In the genomic region with DNA sequence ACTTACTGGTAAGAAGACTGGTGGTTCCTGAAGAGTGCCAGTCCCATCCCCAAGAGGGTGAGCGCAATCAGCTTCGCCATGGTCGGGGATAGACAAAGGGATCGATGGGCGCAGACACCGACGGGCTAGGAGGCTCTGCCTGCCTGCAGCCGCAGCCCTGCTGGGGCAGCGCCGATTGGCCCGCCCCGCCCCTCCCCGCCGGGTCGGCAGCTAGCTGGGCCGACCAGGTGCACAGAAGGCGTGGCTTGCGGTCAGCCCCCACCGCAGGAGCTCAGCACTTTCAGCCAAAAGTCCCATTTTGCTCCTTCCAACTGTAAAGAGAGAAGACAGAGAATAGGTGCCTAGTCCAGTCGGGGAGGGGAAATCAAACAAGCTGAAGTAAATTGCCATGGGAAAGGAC, we compare ENCODE assay signal across 9 cellular contexts. TPM values are rescaled to one million over a fixed set of nuclear protein-coding genes. Genes with fewer than 3 reads are reported as not detected.
DNase-seq lines count a peak whose midpoint lies in the region; ATAC-seq and TF ChIP-seq lines count a peak whose summit lies in the region.
"Had no signal": no experiment of that assay in that cellular context is flagged by ENCODE, and none has a peak within 500 bp of the region (broad histone marks: within the 10 kb centered on the region; RNA-seq: fewer than 3 reads in every experiment).

A gene (minus strand): TSS at position 137 of the 400 bp plus-strand sequence. CDS start 57 bp downstream, at position 80.

- H3K4me3 ChIP-seq in iPS-20b (ENCODE audit: low read length) (peak within 1 kb of the TSS; percentile 61), aorta (ENCODE audit: low read length in 2 of 2) (no peak within 1 kb of the TSS), ovary (no peak within 1 kb of the TSS)

- H3K27ac ChIP-seq in iPS-20b (ENCODE audit: low read length) (no peak within 1 kb of the TSS), aorta (ENCODE audit: low read depth in 1 of 2, low read length in 2 of 2) (no peak within 1 kb of the TSS), ovary (no peak within 1 kb of the TSS)

- intact Hi-C loops in aorta (cut with DNase I) (no loop called here), ovary (cut with DNase I) (no loop called here)

- 14 to 25% methylated on average over 18 to 20 of the region's 20 CpGs for WGBS in aorta, 2 donors
- WGBS in ovary, 3 donors = 29 to 33% (median 30%) methylated on average over 20 of the region's 20 CpGs

- H3K27me3 ChIP-seq in iPS-20b (ENCODE audit: insufficient read depth, low read length) = peaks cover 25% of the 10 kb centered on the region
- no peaks in the 10 kb centered on the region for H3K27me3 ChIP-seq in aorta (ENCODE audit: control insufficient read depth in 1 of 2, insufficient read depth in 2 of 2, low read length in 1 of 2)
- no peaks in the 10 kb centered on the region for H3K27me3 ChIP-seq in ovary

- ATAC-seq in GM21423 (IDR thresholded peaks at IDR 0.05; ENCODE audit: unreplicated experiment) (peak; percentile 56), aorta (ENCODE audit: low FRiP score) (no peak), HG03108 (IDR thresholded peaks at IDR 0.05; ENCODE audit: unreplicated experiment) (no peak)

- no peaks in the 10 kb centered on the region for H3K36me3 ChIP-seq in iPS-20b (ENCODE audit: insufficient read depth, low read depth, low read length)
- no peaks in the 10 kb centered on the region for H3K36me3 ChIP-seq in aorta (ENCODE audit: control insufficient read depth in 1 of 2, insufficient read depth in 2 of 2, low read length in 1 of 2)
- no peaks in the 10 kb centered on the region for H3K36me3 ChIP-seq in ovary

- H3K9ac ChIP-seq in iPS-20b (ENCODE audit: low read depth, low read length) = peak within 1 kb of the TSS; percentile 44; the same call in 1 of the 2 replicates

- TF ChIP-seq EP300 in ovary (IDR thresholded peaks at IDR 0.05) = no peak

- H3K9me3 ChIP-seq in iPS-20b (ENCODE audit: insufficient read depth, low read depth, low read length) = no peaks in the 10 kb centered on the region
- H3K9me3 ChIP-seq in aorta (ENCODE audit: control insufficient read depth, low read length) = no peaks in the 10 kb centered on the region
- H3K9me3 ChIP-seq in ovary = no peaks in the 10 kb centered on the region

- H3K4me1 ChIP-seq in iPS-20b (ENCODE audit: insufficient read depth, low read length) (peaks cover 3% of the 10 kb centered on the region; the same call in 1 of the 2 replicates), aorta (ENCODE audit: control insufficient read depth in 1 of 2, insufficient read depth in 2 of 2, low read length in 2 of 2) (no peaks in the 10 kb centered on the region), ovary (ENCODE audit: insufficient read depth) (no peaks in the 10 kb centered on the region)

- TF ChIP-seq CTCF in ovary (IDR thresholded peaks at IDR 0.05) = no peak

- DNase-seq in ELF-1 (ENCODE audit: low read depth, low spot score) (peak; percentile 55), NCI-H748 treated with DMSO at 0.1 percent for 48 hours (lab: John Stamatoyannopoulos, UW) (peak; percentile 62), putamen (ENCODE audit: low spot score) (no peak), aorta (no peak), ovary (no peak)
- DNase-seq: posterior cingulate gyrus had no signal

- TF ChIP-seq POLR2A in ovary (IDR thresholded peaks at IDR 0.05) = no peak

RNA-seq across cellular contexts. Expression of the gene that starts here (rescaled TPM):
- total RNA-seq in aorta (not detected), ovary (1 to 10 TPM in 2 of 7 donors, under 1 TPM in 5; 0.10 to 1.7 (median 0.55) TPM)
- polyA plus RNA-seq in aorta (not detected), ovary (under 1 TPM; 0.30 to 0.83 TPM)

Comparison
In these comparisons a context has a peak if more than half of its experiments do, and no peak if none do; other contexts are left out.
1. DNase-seq: peak in ELF-1 (single experiment) and NCI-H748 treated with DMSO at 0.1 percent for 48 hours (single experiment); none in putamen (single experiment), aorta (0 of 2) and ovary (0 of 5).